In the genomic region with DNA sequence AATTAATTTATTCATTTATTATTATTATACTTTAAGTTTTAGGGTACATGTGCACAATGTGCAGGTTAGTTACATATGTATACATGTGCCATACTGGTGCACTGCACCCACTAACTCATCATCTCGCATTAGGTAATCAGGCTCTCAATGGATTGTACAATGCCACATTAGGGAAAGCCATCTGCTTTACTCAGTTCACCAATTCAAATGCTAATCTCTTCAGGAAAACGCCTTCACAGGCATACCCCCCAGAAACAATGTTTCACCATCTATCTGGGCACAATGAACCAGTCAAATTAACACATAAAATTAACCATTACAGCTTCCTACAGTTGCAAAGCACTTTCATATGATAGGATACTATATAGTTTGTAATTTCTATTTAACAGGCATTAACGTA, we compare ENCODE assay signal across 16 cellular contexts.
DNase-seq lines count a peak whose midpoint lies in the region; ATAC-seq and TF ChIP-seq lines count a peak whose summit lies in the region.
"Had no signal": no experiment of that assay in that cellular context is flagged by ENCODE, and none has a peak within 500 bp of the region (broad histone marks: within the 10 kb centered on the region; RNA-seq: fewer than 3 reads in every experiment).

No MANE protein-coding gene starts in this region.

- no peak overlapping the region for H3K4me2 ChIP-seq in neural progenitor cell

- peaks cover 17% of the 10 kb centered on the region for H3F3A ChIP-seq in neural progenitor cell (ENCODE audit: low read depth)

- no peaks in the 10 kb centered on the region for H3K27me3 Mint-ChIP-seq in WTC11 (ENCODE audit: low read depth)
- no peaks in the 10 kb centered on the region for H3K27me3 Mint-ChIP-seq in neural progenitor cell (ENCODE audit: insufficient read depth, low read depth)

- H3K27me3 ChIP-seq in neural progenitor cell (no peaks in the 10 kb centered on the region), breast epithelium (no peaks in the 10 kb centered on the region)

- H3K9me3 Mint-ChIP-seq in WTC11 (no peaks in the 10 kb centered on the region), neural progenitor cell (no peaks in the 10 kb centered on the region)
- H3K9me3 Mint-ChIP-seq: CD14-positive monocyte; CD8-positive, alpha-beta T cell had no signal

- no peak overlapping the region for H3K27ac ChIP-seq in neural progenitor cell
- H3K27ac ChIP-seq in breast epithelium, result no peak overlapping the region
- H3K27ac ChIP-seq: 22Rv1 had no signal

- peak; percentile 22 for DNase-seq in DMS 273 (lab: John Stamatoyannopoulos, UW; ENCODE audit: unreplicated experiment)
- no peak for DNase-seq in DMS 273 treated with DMSO at 0.1 percent for 48 hours (lab: John Stamatoyannopoulos, UW)
- DNase-seq in NCI-H446 treated with DMSO at 0.1 percent for 48 hours (lab: John Stamatoyannopoulos, UW), result peak; percentile 47
- no peak for DNase-seq in WTC11 (ENCODE audit: low spot score)
- DNase-seq in neural progenitor cell (ENCODE audit: low spot score), result peak; percentile 42
- no peak for DNase-seq in NCI-H748 treated with DMSO at 0.1 percent for 48 hours (lab: John Stamatoyannopoulos, UW)
- DNase-seq in breast epithelium (ENCODE audit: low spot score in 2 of 2), result no peak
- DNase-seq: CD8-positive, alpha-beta T cell; COR-L47; DMS79; GOT3; IMR-90 had no signal

- intact Hi-C loops in breast epithelium (cut with DNase I; ENCODE audit: low total_unique reads), result no loop called here

- no peak overlapping the region for H3K9ac ChIP-seq in neural progenitor cell

- H3K36me3 Mint-ChIP-seq in WTC11 (no peaks in the 10 kb centered on the region), neural progenitor cell (no peaks in the 10 kb centered on the region)
- H3K36me3 Mint-ChIP-seq: CD14-positive monocyte; CD8-positive, alpha-beta T cell had no signal

- no peaks in the 10 kb centered on the region for H3K79me2 ChIP-seq in neural progenitor cell (ENCODE audit: low read depth)

- no peak overlapping the region for H2AFZ ChIP-seq in neural progenitor cell (replicated peaks)

- H3K36me3 ChIP-seq in neural progenitor cell (no peaks in the 10 kb centered on the region), breast epithelium (no peaks in the 10 kb centered on the region)
- H3K36me3 ChIP-seq: HAP-1 had no signal

- H3K4me3 Mint-ChIP-seq in WTC11 (no peak overlapping the region), neural progenitor cell (no peak overlapping the region)
- H3K4me3 Mint-ChIP-seq: CD14-positive monocyte; CD8-positive, alpha-beta T cell had no signal

- POLR2A ChIA-PET in WTC11 (lab: Charles Lee), result no interaction called here

- no peak overlapping the region for H3K4me3 ChIP-seq in neural progenitor cell
- H3K4me3 ChIP-seq in breast epithelium, result no peak overlapping the region
- H3K4me3 ChIP-seq: HAP-1 had no signal

- no peak for TF ChIP-seq POLR2A in breast epithelium (IDR thresholded peaks at IDR 0.05)

- H3K9me3 ChIP-seq in neural progenitor cell (ENCODE audit: low read depth) (no peaks in the 10 kb centered on the region), breast epithelium (no peaks in the 10 kb centered on the region)
- H3K9me3 ChIP-seq: HAP-1 had no signal

- CTCF ChIA-PET in WTC11 (lab: Charles Lee), result no interaction called here

- H3K27ac Mint-ChIP-seq in WTC11, result peak overlapping the region; percentile 57; the same call in 1 of the 2 replicates
- H3K27ac Mint-ChIP-seq in neural progenitor cell, result no peak overlapping the region
- H3K27ac Mint-ChIP-seq: CD14-positive monocyte; CD8-positive, alpha-beta T cell had no signal

- H3K4me1 Mint-ChIP-seq in WTC11 (peaks cover 51% of the 10 kb centered on the region), neural progenitor cell (peaks cover 39% of the 10 kb centered on the region)
- H3K4me1 Mint-ChIP-seq: CD14-positive monocyte had no signal

- ATAC-seq in WTC11 (peak; percentile 73), esophagus mucosa (no peak)
- ATAC-seq: CD8-positive, alpha-beta T cell had no signal

- TF ChIP-seq CTCF in WTC11 (IDR thresholded peaks at IDR 0.05) (no peak), neural progenitor cell (IDR thresholded peaks at IDR 0.05) (no peak), breast epithelium (IDR thresholded peaks at IDR 0.05) (no peak)

- H3K4me1 ChIP-seq in neural progenitor cell (peaks cover 26% of the 10 kb centered on the region), breast epithelium (no peaks in the 10 kb centered on the region)

- H4K20me1 ChIP-seq in neural progenitor cell (ENCODE audit: low read depth), result no peaks in the 10 kb centered on the region

TF ChIP-seq in WTC11, 78 proteins besides CTCF, POLR2A, EP300 and RAD21:
- TF ChIP-seq HMGA2 (CRISPR knock-in tag; IDR thresholded peaks at IDR 0.05), result 0 out of 2 replicates have a peak, but pooled peaks have one; percentile 50
- TF ChIP-seq, protein P1, sequence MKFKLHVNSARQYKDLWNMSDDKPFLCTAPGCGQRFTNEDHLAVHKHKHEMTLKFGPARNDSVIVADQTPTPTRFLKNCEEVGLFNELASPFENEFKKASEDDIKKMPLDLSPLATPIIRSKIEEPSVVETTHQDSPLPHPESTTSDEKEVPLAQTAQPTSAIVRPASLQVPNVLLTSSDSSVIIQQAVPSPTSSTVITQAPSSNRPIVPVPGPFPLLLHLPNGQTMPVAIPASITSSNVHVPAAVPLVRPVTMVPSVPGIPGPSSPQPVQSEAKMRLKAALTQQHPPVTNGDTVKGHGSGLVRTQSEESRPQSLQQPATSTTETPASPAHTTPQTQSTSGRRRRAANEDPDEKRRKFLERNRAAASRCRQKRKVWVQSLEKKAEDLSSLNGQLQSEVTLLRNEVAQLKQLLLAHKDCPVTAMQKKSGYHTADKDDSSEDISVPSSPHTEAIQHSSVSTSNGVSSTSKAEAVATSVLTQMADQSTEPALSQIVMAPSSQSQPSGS (CRISPR knock-in tag; IDR thresholded peaks at IDR 0.05; ENCODE audit: borderline replicate concordance, low read depth), result no peak
- TF ChIP-seq, protein P2, sequence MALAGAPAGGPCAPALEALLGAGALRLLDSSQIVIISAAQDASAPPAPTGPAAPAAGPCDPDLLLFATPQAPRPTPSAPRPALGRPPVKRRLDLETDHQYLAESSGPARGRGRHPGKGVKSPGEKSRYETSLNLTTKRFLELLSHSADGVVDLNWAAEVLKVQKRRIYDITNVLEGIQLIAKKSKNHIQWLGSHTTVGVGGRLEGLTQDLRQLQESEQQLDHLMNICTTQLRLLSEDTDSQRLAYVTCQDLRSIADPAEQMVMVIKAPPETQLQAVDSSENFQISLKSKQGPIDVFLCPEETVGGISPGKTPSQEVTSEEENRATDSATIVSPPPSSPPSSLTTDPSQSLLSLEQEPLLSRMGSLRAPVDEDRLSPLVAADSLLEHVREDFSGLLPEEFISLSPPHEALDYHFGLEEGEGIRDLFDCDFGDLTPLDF (CRISPR knock-in tag; IDR thresholded peaks at IDR 0.05), result no peak

Comparison
In these comparisons a context has a peak if more than half of its experiments do, and no peak if none do; other contexts are left out.
1. DNase-seq: peak in DMS 273 (single experiment), NCI-H446 treated with DMSO at 0.1 percent for 48 hours (single experiment) and neural progenitor cell (single experiment); none in DMS 273 treated with DMSO at 0.1 percent for 48 hours (single experiment), WTC11 (single experiment), NCI-H748 treated with DMSO at 0.1 percent for 48 hours (single experiment) and breast epithelium (0 of 2).